Comparison of ENCODE assay signal across 19 cellular contexts in the genomic region with DNA sequence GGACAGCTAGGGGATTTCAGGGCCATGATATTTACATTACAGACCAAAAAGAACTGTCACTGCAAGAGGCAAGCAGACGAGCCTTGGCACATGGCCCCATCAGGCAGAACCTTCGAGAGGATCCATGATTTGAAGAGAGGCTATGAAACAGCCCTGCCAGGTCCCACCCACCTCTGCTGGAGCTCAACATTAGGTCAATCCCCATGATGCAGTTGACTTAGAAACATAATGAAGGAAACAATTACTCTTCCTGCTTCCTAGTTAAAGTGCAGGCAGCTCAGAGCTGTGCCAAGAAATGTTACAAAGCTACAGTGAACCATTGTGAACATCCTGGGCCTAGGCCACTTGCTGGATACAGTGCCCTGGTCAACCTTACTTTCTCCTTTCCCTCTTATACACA. TPM values are rescaled to one million over a fixed set of nuclear protein-coding genes. Genes with fewer than 3 reads are reported as not detected.
DNase-seq lines count a peak whose midpoint lies in the region; ATAC-seq, FAIRE-seq and TF ChIP-seq lines count a peak whose summit lies in the region.
"Had no signal": no experiment of that assay in that cellular context is flagged by ENCODE, and none has a peak within 500 bp of the region (broad histone marks: within the 10 kb centered on the region; RNA-seq: fewer than 3 reads in every experiment).

No MANE protein-coding gene starts in this region.

- CTCF ChIA-PET in endothelial cell of umbilical vein (lab: Charles Lee), result interaction anchor here (0.7 to 1.5 kb wide), 4 partner anchors 10 to 40 kb away, joined by 3 to 5 read pairs (median 4); no protein-coding TSS in a partner anchor

- no peaks in the 10 kb centered on the region for H3K9me3 ChIP-seq in endothelial cell of umbilical vein (replicated peaks; ENCODE audit: control insufficient read depth, insufficient read depth, low read length)
- H3K9me3 ChIP-seq: colonic mucosa had no signal

- DNase-seq in NCI-H345 (lab: John Stamatoyannopoulos, UW) (peak; percentile 13), NCI-H345 treated with DMSO at 0.1 percent for 48 hours (lab: John Stamatoyannopoulos, UW; ENCODE audit: unreplicated experiment) (no peak), endothelial cell of umbilical vein (ENCODE audit: low read depth, low spot score) (peak; percentile 78), GOT3 (lab: John Stamatoyannopoulos, UW) (no peak)
- DNase-seq: activated CD8-positive, alpha-beta T cell treated with anti-CD3 and anti-CD28 coated beads, Interleukin-2, amount 10 ng/mL, durations not matched to agents 7 days and 5 days; colonic mucosa; erythroblast; HFFc6; IMR-90; left colon; NCI-H226; small intestine; T-helper 1 cell had no signal

- no peak overlapping the region for H2AFZ ChIP-seq in endothelial cell of umbilical vein (ENCODE audit: low read depth, low read length)

- no peaks in the 10 kb centered on the region for H3K79me2 ChIP-seq in endothelial cell of umbilical vein (ENCODE audit: control insufficient read depth, insufficient read depth, low read length)

- no peak overlapping the region for H3K27ac ChIP-seq in endothelial cell of umbilical vein (ENCODE audit: insufficient read depth, low read depth, low read length)
- H3K27ac ChIP-seq in layer of hippocampus (ENCODE audit: low read depth, low read length), result peak overlapping the region; percentile 13
- peak overlapping the region; percentile 62 for H3K27ac ChIP-seq in temporal lobe (ENCODE audit: low read depth, low read length)
- H3K27ac ChIP-seq: A549, colonic mucosa, VCaP had no signal

- POLR2A ChIA-PET in endothelial cell of umbilical vein (lab: Charles Lee), result interaction anchor here (0.6 to 1.0 kb wide), 2 partner anchors 636 to 1019 kb away, joined by 3 read pairs; no protein-coding TSS in a partner anchor

- intact Hi-C loops in endothelial cell of umbilical vein (cut with micrococcal nuclease), result no loop called here

- peak; percentile 75 for FAIRE-seq in endothelial cell of umbilical vein (lab: Jason Lieb, UNC)
- FAIRE-seq: A549, small intestine had no signal

- no peaks in the 10 kb centered on the region for H3K9me1 ChIP-seq in endothelial cell of umbilical vein (replicated peaks; ENCODE audit: control insufficient read depth, extremely low read depth, insufficient read depth, low read length)

- H4K20me1 ChIP-seq in endothelial cell of umbilical vein (replicated peaks; ENCODE audit: control insufficient read depth, extremely low read depth, insufficient read depth, low read length), result no peaks in the 10 kb centered on the region

- no peak overlapping the region for H3K9ac ChIP-seq in endothelial cell of umbilical vein (replicated peaks; ENCODE audit: extremely low read depth, insufficient read depth, low read length)

- peaks cover 0 to 2% of the 10 kb centered on the region in 2 experiments for H3K36me3 ChIP-seq in endothelial cell of umbilical vein (ENCODE audit: control insufficient read depth in 2 of 2, extremely low read depth in 1 of 2, insufficient read depth in 2 of 2, low read length in 2 of 2)
- H3K36me3 ChIP-seq: colonic mucosa had no signal

- H3K4me1 ChIP-seq in endothelial cell of umbilical vein (ENCODE audit: control insufficient read depth, extremely low read depth, insufficient read depth, low read length), result peaks cover 9% of the 10 kb centered on the region
- H3K4me1 ChIP-seq: A549, colonic mucosa had no signal

- ATAC-seq in GM18867 (IDR thresholded peaks at IDR 0.05; ENCODE audit: unreplicated experiment), result no peak
- ATAC-seq in GM19467 (IDR thresholded peaks at IDR 0.05; ENCODE audit: unreplicated experiment), result no peak
- ATAC-seq: A549; activated CD8-positive, alpha-beta T cell treated with anti-CD3 and anti-CD28 coated beads, Interleukin-2, amount 10 ng/mL, durations not matched to agents 7 days and 5 days; left colon had no signal

- TF ChIP-seq CTCF in endothelial cell of umbilical vein (IDR thresholded peaks at IDR 0.05; ENCODE audit: extremely low read depth in 1 of 2, insufficient read depth in 1 of 2, low read depth in 1 of 2, low read length in 2 of 2), result no peak

- no peak overlapping the region for H3K4me3 ChIP-seq in endothelial cell of umbilical vein (replicated peaks in 1 of 3; ENCODE audit: insufficient read depth in 1 of 3, low read depth in 1 of 3, low read length in 3 of 3)
- H3K4me3 ChIP-seq: A549, colonic mucosa had no signal

- no peak overlapping the region for H3K4me2 ChIP-seq in endothelial cell of umbilical vein (ENCODE audit: insufficient read depth, low read length)
- H3K4me2 ChIP-seq: A549 had no signal

- dilution Hi-C loops in endothelial cell of umbilical vein (cut with MboI; ENCODE audit: extremely low pct_ligation_motif_present, low sequenced_read_pairs), result no loop called here

- BruUV-seq in endothelial cell of umbilical vein (replicated peaks; lab: Mats Ljungman, UMichigan), result no TSS peak

- TF ChIP-seq POLR2A in endothelial cell of umbilical vein (IDR thresholded peaks at IDR 0.05; ENCODE audit: low read depth, low read length), result no peak

- no peaks in the 10 kb centered on the region for H3K27me3 ChIP-seq in endothelial cell of umbilical vein (ENCODE audit: control insufficient read depth in 2 of 2, insufficient read depth in 2 of 2, low read length in 2 of 2)
- H3K27me3 ChIP-seq in layer of hippocampus (ENCODE audit: control insufficient read depth, insufficient read depth, low read length), result no peaks in the 10 kb centered on the region
- H3K27me3 ChIP-seq: colonic mucosa had no signal

TF ChIP-seq in endothelial cell of umbilical vein, 7 proteins besides CTCF, POLR2A, EP300 and RAD21:
- TF ChIP-seq JUN (IDR thresholded peaks at IDR 0.05; ENCODE audit: borderline replicate concordance, insufficient read depth, insufficient read length, low read depth), result no peak
- TF ChIP-seq FOS (IDR thresholded peaks at IDR 0.05; ENCODE audit: borderline replicate concordance, insufficient read depth, low read length), result no peak
- TF ChIP-seq EZH2 (IDR thresholded peaks at IDR 0.05; ENCODE audit: borderline replicate concordance, low read depth, low read length, severe bottlenecking), result no peak
- TF ChIP-seq POLR2AphosphoS5 (IDR thresholded peaks at IDR 0.05; ENCODE audit: insufficient read depth, low read depth, low read length), result no peak
- TF ChIP-seq, protein P1, sequence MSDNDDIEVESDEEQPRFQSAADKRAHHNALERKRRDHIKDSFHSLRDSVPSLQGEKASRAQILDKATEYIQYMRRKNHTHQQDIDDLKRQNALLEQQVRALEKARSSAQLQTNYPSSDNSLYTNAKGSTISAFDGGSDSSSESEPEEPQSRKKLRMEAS (IDR thresholded peaks at IDR 0.05; ENCODE audit: insufficient read depth, insufficient read length), result no peak
- TF ChIP-seq GATA2 (IDR thresholded peaks at IDR 0.05; ENCODE audit: insufficient read depth, insufficient read length, low read depth, low read length), result no peak
- TF ChIP-seq MYC (IDR thresholded peaks at IDR 0.05; ENCODE audit: low read depth, low read length), result no peak

RNA-seq across cellular contexts. Expression of a gene that starts 41.7 kb away (rescaled TPM):
- total RNA-seq in endothelial cell of umbilical vein, result 1.8 and 1.9 TPM in 2 replicates
- polyA plus RNA-seq in endothelial cell of umbilical vein, result 1.8 and 2.6 TPM in 2 replicates
- polyA plus RNA-seq in endothelial cell of umbilical vein (2011; cell fraction: cytosol; rRNA removed), result 0.44 and 0.72 TPM in 2 replicates
- polyA plus RNA-seq in endothelial cell of umbilical vein (2011; cell fraction: nucleus; rRNA removed), result 3.4 and 4.5 TPM in 2 replicates
- 0.37 and 0.43 TPM in 2 replicates for polyA plus RNA-seq in endothelial cell of umbilical vein (2012)
- polyA minus RNA-seq in endothelial cell of umbilical vein, result 0.96 and 2.1 TPM in 2 replicates
- not detected for polyA minus RNA-seq in endothelial cell of umbilical vein (2011; cell fraction: cytosol; rRNA and poly(A)+ RNA removed)
- 1.5 and 2.1 TPM in 2 replicates for polyA minus RNA-seq in endothelial cell of umbilical vein (2011; cell fraction: nucleus; rRNA and poly(A)+ RNA removed)
- total RNA-seq in temporal lobe, result 1.7 TPM

Comparison
In these comparisons a context has a peak if more than half of its experiments do, and no peak if none do; other contexts are left out.
1. DNase-seq: peak in NCI-H345 (single experiment) and endothelial cell of umbilical vein (single experiment); none in NCI-H345 treated with DMSO at 0.1 percent for 48 hours (single experiment) and GOT3 (single experiment).